In the genomic region with DNA sequence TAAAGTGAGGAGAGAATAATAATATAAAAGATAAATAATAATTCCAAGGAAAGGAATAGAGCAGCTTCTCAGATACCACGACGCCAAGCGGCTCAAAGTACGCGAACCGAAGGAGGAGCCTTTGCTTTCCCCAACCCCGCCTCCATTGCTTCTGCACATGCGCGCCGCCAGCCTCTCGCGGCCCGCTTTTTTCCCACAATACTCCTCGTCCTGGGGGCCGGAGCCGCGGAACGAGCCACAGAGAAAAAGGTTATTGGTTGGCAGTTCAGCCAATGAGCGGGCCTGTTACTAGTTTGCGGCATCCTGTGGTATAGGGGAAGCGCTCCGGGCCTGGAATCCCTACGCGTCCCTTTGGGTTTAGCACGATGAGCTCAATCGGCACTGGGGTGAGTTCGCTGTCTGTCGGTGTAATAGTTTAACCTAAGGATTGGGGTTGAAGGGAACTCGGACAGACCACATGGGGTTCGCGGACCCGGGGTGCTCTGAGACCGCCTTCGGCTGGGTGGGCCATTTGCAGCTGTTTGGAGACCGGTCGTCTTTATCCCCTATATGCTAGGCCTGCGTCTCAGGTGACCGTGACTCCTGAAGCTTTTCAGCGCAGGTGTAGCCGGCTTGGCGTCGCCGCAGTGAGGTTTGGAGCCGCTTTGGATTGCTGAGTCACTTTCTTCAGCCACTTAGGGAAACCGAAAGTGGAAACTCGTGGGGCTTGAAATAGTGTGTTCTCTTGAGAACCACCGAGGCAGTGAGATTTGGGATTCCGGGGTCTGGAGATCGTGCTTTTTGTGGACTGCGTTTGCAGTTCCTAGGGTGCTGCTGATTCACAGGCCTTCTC, we compare ENCODE assay signal across 1 cellular context.
TF ChIP-seq lines count a peak whose summit lies in the region.

Gene PSMA3, plus strand, starts transcription at position 288 of the 832 bp plus-strand sequence. Its CDS starts 78 bp downstream, at position 366.

TF ChIP-seq in HepG2, 621 proteins besides CTCF, POLR2A, EP300 and RAD21 (continued from another document and continues in another):
- TF ChIP-seq, protein P1, sequence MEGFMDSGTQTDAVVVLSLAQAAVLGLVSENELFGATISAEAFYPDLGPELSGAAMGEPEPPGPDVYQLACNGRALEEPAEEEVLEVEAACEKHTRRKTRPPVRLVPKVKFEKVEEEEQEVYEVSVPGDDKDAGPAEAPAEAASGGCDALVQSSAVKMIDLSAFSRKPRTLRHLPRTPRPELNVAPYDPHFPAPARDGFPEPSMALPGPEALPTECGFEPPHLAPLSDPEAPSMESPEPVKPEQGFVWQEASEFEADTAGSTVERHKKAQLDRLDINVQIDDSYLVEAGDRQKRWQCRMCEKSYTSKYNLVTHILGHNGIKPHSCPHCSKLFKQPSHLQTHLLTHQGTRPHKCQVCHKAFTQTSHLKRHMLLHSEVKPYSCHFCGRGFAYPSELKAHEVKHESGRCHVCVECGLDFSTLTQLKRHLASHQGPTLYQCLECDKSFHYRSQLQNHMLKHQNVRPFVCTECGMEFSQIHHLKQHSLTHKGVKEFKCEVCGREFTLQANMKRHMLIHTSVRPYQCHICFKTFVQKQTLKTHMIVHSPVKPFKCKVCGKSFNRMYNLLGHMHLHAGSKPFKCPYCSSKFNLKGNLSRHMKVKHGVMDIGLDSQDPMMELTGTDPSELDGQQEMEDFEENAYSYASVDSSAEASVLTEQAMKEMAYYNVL (CRISPR knock-in tag; IDR thresholded peaks at IDR 0.05; ENCODE audit: borderline replicate concordance) = peak; percentile 29; the same call in 1 of the 2 replicates
- TF ChIP-seq, protein P2, sequence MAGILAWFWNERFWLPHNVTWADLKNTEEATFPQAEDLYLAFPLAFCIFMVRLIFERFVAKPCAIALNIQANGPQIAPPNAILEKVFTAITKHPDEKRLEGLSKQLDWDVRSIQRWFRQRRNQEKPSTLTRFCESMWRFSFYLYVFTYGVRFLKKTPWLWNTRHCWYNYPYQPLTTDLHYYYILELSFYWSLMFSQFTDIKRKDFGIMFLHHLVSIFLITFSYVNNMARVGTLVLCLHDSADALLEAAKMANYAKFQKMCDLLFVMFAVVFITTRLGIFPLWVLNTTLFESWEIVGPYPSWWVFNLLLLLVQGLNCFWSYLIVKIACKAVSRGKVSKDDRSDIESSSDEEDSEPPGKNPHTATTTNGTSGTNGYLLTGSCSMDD (CRISPR knock-in tag; IDR thresholded peaks at IDR 0.05) = no peak
- TF ChIP-seq ZNF749 (CRISPR knock-in tag; IDR thresholded peaks at IDR 0.05; ENCODE audit: borderline replicate concordance) = no peak
- no peak for TF ChIP-seq U2AF1 (optimal IDR thresholded peaks at IDR 0.05; ENCODE audit: low read depth, low read length)
- TF ChIP-seq ZNF44 (CRISPR knock-in tag; IDR thresholded peaks at IDR 0.05) = no peak
- TF ChIP-seq, protein P3, sequence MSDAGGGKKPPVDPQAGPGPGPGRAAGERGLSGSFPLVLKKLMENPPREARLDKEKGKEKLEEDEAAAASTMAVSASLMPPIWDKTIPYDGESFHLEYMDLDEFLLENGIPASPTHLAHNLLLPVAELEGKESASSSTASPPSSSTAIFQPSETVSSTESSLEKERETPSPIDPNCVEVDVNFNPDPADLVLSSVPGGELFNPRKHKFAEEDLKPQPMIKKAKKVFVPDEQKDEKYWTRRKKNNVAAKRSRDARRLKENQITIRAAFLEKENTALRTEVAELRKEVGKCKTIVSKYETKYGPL (CRISPR knock-in tag; IDR thresholded peaks at IDR 0.05) = no peak
- no peak for TF ChIP-seq TCF7 (IDR thresholded peaks at IDR 0.05; ENCODE audit: low read depth)
- TF ChIP-seq, protein P4, sequence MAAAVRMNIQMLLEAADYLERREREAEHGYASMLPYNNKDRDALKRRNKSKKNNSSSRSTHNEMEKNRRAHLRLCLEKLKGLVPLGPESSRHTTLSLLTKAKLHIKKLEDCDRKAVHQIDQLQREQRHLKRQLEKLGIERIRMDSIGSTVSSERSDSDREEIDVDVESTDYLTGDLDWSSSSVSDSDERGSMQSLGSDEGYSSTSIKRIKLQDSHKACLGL (CRISPR knock-in tag; IDR thresholded peaks at IDR 0.05) = no peak; the same call in 1 of the 2 replicates
- no peak for TF ChIP-seq ZNF329 (CRISPR knock-in tag; IDR thresholded peaks at IDR 0.05; ENCODE audit: low read depth)
- no peak for TF ChIP-seq RARG (CRISPR knock-in tag; IDR thresholded peaks at IDR 0.05; ENCODE audit: low read depth)
- TF ChIP-seq, protein P5, sequence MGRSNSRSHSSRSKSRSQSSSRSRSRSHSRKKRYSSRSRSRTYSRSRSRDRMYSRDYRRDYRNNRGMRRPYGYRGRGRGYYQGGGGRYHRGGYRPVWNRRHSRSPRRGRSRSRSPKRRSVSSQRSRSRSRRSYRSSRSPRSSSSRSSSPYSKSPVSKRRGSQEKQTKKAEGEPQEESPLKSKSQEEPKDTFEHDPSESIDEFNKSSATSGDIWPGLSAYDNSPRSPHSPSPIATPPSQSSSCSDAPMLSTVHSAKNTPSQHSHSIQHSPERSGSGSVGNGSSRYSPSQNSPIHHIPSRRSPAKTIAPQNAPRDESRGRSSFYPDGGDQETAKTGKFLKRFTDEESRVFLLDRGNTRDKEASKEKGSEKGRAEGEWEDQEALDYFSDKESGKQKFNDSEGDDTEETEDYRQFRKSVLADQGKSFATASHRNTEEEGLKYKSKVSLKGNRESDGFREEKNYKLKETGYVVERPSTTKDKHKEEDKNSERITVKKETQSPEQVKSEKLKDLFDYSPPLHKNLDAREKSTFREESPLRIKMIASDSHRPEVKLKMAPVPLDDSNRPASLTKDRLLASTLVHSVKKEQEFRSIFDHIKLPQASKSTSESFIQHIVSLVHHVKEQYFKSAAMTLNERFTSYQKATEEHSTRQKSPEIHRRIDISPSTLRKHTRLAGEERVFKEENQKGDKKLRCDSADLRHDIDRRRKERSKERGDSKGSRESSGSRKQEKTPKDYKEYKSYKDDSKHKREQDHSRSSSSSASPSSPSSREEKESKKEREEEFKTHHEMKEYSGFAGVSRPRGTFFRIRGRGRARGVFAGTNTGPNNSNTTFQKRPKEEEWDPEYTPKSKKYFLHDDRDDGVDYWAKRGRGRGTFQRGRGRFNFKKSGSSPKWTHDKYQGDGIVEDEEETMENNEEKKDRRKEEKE (IDR thresholded peaks at IDR 0.05) = no peak
- no peak for TF ChIP-seq SETDB1 (CRISPR knock-in tag; IDR thresholded peaks at IDR 0.05; ENCODE audit: borderline replicate concordance)
- TF ChIP-seq ZNF784 (CRISPR knock-in tag; IDR thresholded peaks at IDR 0.05; ENCODE audit: borderline replicate concordance) = no peak
- no peak for TF ChIP-seq FOSL1 (CRISPR knock-in tag; IDR thresholded peaks at IDR 0.05; ENCODE audit: borderline replicate concordance)
- TF ChIP-seq ATM (IDR thresholded peaks at IDR 0.05; ENCODE audit: borderline replicate concordance) = no peak
- TF ChIP-seq PBX3 (CRISPR knock-in tag; IDR thresholded peaks at IDR 0.05; ENCODE audit: borderline replicate concordance) = no peak
- TF ChIP-seq RELA (CRISPR knock-in tag; IDR thresholded peaks at IDR 0.05) = no peak
- TF ChIP-seq, protein P6, sequence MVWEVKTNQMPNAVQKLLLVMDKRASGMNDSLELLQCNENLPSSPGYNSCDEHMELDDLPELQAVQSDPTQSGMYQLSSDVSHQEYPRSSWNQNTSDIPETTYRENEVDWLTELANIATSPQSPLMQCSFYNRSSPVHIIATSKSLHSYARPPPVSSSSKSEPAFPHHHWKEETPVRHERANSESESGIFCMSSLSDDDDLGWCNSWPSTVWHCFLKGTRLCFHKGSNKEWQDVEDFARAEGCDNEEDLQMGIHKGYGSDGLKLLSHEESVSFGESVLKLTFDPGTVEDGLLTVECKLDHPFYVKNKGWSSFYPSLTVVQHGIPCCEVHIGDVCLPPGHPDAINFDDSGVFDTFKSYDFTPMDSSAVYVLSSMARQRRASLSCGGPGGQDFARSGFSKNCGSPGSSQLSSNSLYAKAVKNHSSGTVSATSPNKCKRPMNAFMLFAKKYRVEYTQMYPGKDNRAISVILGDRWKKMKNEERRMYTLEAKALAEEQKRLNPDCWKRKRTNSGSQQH (CRISPR knock-in tag; IDR thresholded peaks at IDR 0.05; ENCODE audit: low read depth) = peak; percentile 67
- no peak for TF ChIP-seq TCF12 (IDR thresholded peaks at IDR 0.05)
- TF ChIP-seq TCF12 (CRISPR knock-in tag; IDR thresholded peaks at IDR 0.05) = no peak
- no peak for TF ChIP-seq U2AF2 (IDR thresholded peaks at IDR 0.05; ENCODE audit: low read depth, low read length)
- TF ChIP-seq PITX1 (CRISPR knock-in tag; IDR thresholded peaks at IDR 0.05) = peak; percentile 21; the same call in 1 of the 2 replicates
- TF ChIP-seq, protein P7, sequence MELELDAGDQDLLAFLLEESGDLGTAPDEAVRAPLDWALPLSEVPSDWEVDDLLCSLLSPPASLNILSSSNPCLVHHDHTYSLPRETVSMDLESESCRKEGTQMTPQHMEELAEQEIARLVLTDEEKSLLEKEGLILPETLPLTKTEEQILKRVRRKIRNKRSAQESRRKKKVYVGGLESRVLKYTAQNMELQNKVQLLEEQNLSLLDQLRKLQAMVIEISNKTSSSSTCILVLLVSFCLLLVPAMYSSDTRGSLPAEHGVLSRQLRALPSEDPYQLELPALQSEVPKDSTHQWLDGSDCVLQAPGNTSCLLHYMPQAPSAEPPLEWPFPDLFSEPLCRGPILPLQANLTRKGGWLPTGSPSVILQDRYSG (CRISPR knock-in tag; IDR thresholded peaks at IDR 0.05) = no peak
- TF ChIP-seq HDAC2 (CRISPR knock-in tag; IDR thresholded peaks at IDR 0.05) = peak; percentile 21; the same call in 1 of the 2 replicates
- TF ChIP-seq, protein P8, sequence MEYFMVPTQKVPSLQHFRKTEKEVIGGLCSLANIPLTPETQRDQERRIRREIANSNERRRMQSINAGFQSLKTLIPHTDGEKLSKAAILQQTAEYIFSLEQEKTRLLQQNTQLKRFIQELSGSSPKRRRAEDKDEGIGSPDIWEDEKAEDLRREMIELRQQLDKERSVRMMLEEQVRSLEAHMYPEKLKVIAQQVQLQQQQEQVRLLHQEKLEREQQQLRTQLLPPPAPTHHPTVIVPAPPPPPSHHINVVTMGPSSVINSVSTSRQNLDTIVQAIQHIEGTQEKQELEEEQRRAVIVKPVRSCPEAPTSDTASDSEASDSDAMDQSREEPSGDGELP (IDR thresholded peaks at IDR 0.05; ENCODE audit: borderline replicate concordance, low read depth) = peak; percentile 65; the same call in 1 of the 2 replicates
- no peak for TF ChIP-seq FOXK2 (IDR thresholded peaks at IDR 0.05)
- no peak; the same call in 1 of the 2 replicates for TF ChIP-seq TP53 (CRISPR knock-in tag; conservative IDR thresholded peaks at IDR 0.05)
- 0 out of 2 replicates have a peak, but pooled peaks have one; percentile 68 for TF ChIP-seq HDAC6 (IDR thresholded peaks at IDR 0.05; ENCODE audit: low read depth, low read length)
- no peak for TF ChIP-seq ZFP82 (CRISPR knock-in tag; IDR thresholded peaks at IDR 0.05; ENCODE audit: borderline replicate concordance)
- peak; percentile 70 for TF ChIP-seq POGZ (CRISPR knock-in tag; IDR thresholded peaks at IDR 0.05)
- TF ChIP-seq, protein P9, sequence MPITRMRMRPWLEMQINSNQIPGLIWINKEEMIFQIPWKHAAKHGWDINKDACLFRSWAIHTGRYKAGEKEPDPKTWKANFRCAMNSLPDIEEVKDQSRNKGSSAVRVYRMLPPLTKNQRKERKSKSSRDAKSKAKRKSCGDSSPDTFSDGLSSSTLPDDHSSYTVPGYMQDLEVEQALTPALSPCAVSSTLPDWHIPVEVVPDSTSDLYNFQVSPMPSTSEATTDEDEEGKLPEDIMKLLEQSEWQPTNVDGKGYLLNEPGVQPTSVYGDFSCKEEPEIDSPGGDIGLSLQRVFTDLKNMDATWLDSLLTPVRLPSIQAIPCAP (CRISPR knock-in tag; IDR thresholded peaks at IDR 0.05; ENCODE audit: low read depth) = peak; percentile 98
- no peak for TF ChIP-seq ZNF274 (CRISPR knock-in tag; IDR thresholded peaks at IDR 0.05)
- TF ChIP-seq TOE1 (CRISPR knock-in tag; IDR thresholded peaks at IDR 0.05) = no peak
- no peak for TF ChIP-seq ZKSCAN5 (CRISPR knock-in tag; IDR thresholded peaks at IDR 0.05)
- TF ChIP-seq ZNF124 (CRISPR knock-in tag; IDR thresholded peaks at IDR 0.05) = no peak; the same call in 1 of the 2 replicates
- TF ChIP-seq ISL2 (CRISPR knock-in tag; IDR thresholded peaks at IDR 0.05) = no peak
- no peak for TF ChIP-seq ZBTB8A (CRISPR knock-in tag; IDR thresholded peaks at IDR 0.05; ENCODE audit: borderline replicate concordance, low read depth)
- no peak for TF ChIP-seq AGO1 (IDR thresholded peaks at IDR 0.05; ENCODE audit: low read depth, low read length, poor library complexity, severe bottlenecking)
- TF ChIP-seq ZBTB25 (CRISPR knock-in tag; IDR thresholded peaks at IDR 0.05) = no peak
- TF ChIP-seq FOXK1 (CRISPR knock-in tag; IDR thresholded peaks at IDR 0.05; ENCODE audit: borderline replicate concordance, low read depth) = no peak
- no peak for TF ChIP-seq ZNF451 (CRISPR knock-in tag; IDR thresholded peaks at IDR 0.05)
- no peak for TF ChIP-seq CHCHD3 (CRISPR knock-in tag; IDR thresholded peaks at IDR 0.05)
- TF ChIP-seq ZFP37 (CRISPR knock-in tag; IDR thresholded peaks at IDR 0.05; ENCODE audit: borderline replicate concordance) = no peak
- no peak; the same call in 1 of the 2 replicates for TF ChIP-seq RORA (CRISPR knock-in tag; IDR thresholded peaks at IDR 0.05)
- no peak for TF ChIP-seq ZNF773 (CRISPR knock-in tag; IDR thresholded peaks at IDR 0.05; ENCODE audit: borderline replicate concordance)
- no peak for TF ChIP-seq AKAP8 (CRISPR knock-in tag; IDR thresholded peaks at IDR 0.05)
- no peak for TF ChIP-seq ZNF747 (CRISPR knock-in tag; IDR thresholded peaks at IDR 0.05; ENCODE audit: borderline replicate concordance)
- TF ChIP-seq MIXL1 (CRISPR knock-in tag; IDR thresholded peaks at IDR 0.05) = no peak; the same call in 1 of the 2 replicates
- TF ChIP-seq SKI (IDR thresholded peaks at IDR 0.05; ENCODE audit: partially characterized antibody) = no peak
- peak; percentile 72; the same call in 1 of the 3 replicates for TF ChIP-seq MXI1 (IDR thresholded peaks at IDR 0.05; ENCODE audit: borderline replicate concordance, low read depth, low read length)
